ENCODE assay signal across 11 cellular contexts in the genomic region with DNA sequence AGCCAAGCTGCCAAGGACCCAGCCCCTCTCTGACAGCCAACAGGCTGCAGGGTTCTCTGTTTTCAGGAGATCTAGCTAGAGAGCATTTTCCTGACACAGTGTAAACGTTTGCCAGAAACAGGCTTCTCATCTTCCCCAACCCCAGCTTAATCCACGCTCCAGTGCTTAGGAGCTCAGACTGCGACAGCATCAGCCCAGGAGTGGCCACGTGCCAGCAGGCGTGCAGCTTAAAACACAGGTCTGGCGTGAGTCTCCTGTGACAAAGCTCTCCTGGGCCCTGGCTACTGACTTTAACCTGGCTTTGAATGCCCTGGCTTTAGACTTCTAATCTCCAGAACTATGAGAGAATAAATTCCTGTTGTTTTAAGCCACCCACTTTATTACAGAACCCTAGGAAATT.
DNase-seq lines count a peak whose midpoint lies in the region; ATAC-seq and TF ChIP-seq lines count a peak whose summit lies in the region.
"Had no signal": no experiment of that assay in that cellular context is flagged by ENCODE, and none has a peak within 500 bp of the region (broad histone marks: within the 10 kb centered on the region; RNA-seq: fewer than 3 reads in every experiment).

No MANE protein-coding gene starts in this region.

- no peaks in the 10 kb centered on the region; the same call in 1 of the 2 replicates for H4K20me1 ChIP-seq in IMR-90 (ENCODE audit: insufficient read depth, low read length)

- no peak for TF ChIP-seq POLR2A in IMR-90 (IDR thresholded peaks at IDR 0.05; ENCODE audit: low read depth, low read length)

- H3K4ac ChIP-seq in IMR-90 (ENCODE audit: low read depth, low read length): no peak overlapping the region

- no peak overlapping the region for H3K14ac ChIP-seq in IMR-90 (replicated peaks; ENCODE audit: low read depth, low read length)

- dilution Hi-C loops in IMR-90 (cut with HindIII; ENCODE audit: low sequenced_read_pairs, unreplicated experiment): no loop called here

- no peak overlapping the region for H3K18ac ChIP-seq in IMR-90 (ENCODE audit: low read depth, low read length)

- CTCF ChIA-PET in IMR-90 (lab: Yijun Ruan, JAX): no interaction called here

- no peak overlapping the region for H3K56ac ChIP-seq in IMR-90 (ENCODE audit: extremely low read depth, insufficient read depth, low read length)

- H2AK5ac ChIP-seq in IMR-90 (ENCODE audit: low read depth, low read length): no peak overlapping the region

- H4K5ac ChIP-seq in IMR-90 (ENCODE audit: low read depth, low read length): no peak overlapping the region

- no peak overlapping the region for H3K4me2 ChIP-seq in IMR-90 (ENCODE audit: low read depth, low read length)

- H3K9me1 ChIP-seq in IMR-90 (ENCODE audit: insufficient read depth, low read length): no peaks in the 10 kb centered on the region

- intact Hi-C loops in IMR-90 (cut with micrococcal nuclease): no loop called here

- H3K4me1 ChIP-seq in IMR-90 (ENCODE audit: control insufficient read depth, insufficient read depth, low read length): no peaks in the 10 kb centered on the region

- no peak overlapping the region for H3K23ac ChIP-seq in IMR-90 (ENCODE audit: low read depth, low read length)

- H3K9ac ChIP-seq in IMR-90 (ENCODE audit: low read depth, low read length): no peak overlapping the region

- H3K9me3 ChIP-seq in IMR-90 (ENCODE audit: control insufficient read depth, insufficient read depth, low read length): no peaks in the 10 kb centered on the region

- no peak overlapping the region for H4K91ac ChIP-seq in IMR-90 (ENCODE audit: insufficient read depth, low read depth, low read length)

- DNase-seq in IMR-90 (no peak), NCI-H2171 (lab: John Stamatoyannopoulos, UW) (peak; percentile 74), renal cortical epithelial cell (ENCODE audit: low read depth) (peak; percentile 75), inferior parietal cortex (ENCODE audit: extremely low spot score) (no peak)
- DNase-seq: activated gamma-delta T cell treated with Interleukin-2 at 50 U/mL for 16 hours; HCEC 1CT; stimulated activated CD4-positive, alpha-beta T cell treated with anti-CD3 and anti-CD28 coated beads, Interleukin-2, amount 100 ng/mL, for 24 hours; stimulated activated naive B cell treated with anti-CD40 and anti-IgM and Interleukin-4, amounts not matched to agents 10 μg/mL and 1 μg/mL and 100 μg/mL, for 72 hours had no signal

- WGBS in IMR-90 (ENCODE audit: extremely low coverage in 2 of 2, insufficient read length in 1 of 2), 2 experiments: 0% methylated on average over 1 of the region's 6 CpGs; no CpG with 5 or more reads in 1 of the 2 experiments

- H3K79me1 ChIP-seq in IMR-90 (ENCODE audit: low read depth in 1 of 2, low read length in 2 of 2): no peaks in the 10 kb centered on the region; a peak in 1 of 4 replicates

- no peak overlapping the region for H2BK20ac ChIP-seq in IMR-90 (ENCODE audit: low read depth, low read length)

- H2AFZ ChIP-seq in IMR-90 (replicated peaks; ENCODE audit: low read length, poor library complexity): no peak overlapping the region

- H2AK9ac ChIP-seq in IMR-90 (replicated peaks; ENCODE audit: low read depth, low read length, poor library complexity): no peak overlapping the region

- H2BK15ac ChIP-seq in IMR-90 (ENCODE audit: low read depth, low read length): no peak overlapping the region

- BruUV-seq in IMR-90 (replicated peaks; lab: Mats Ljungman, UMichigan): no TSS peak

- in situ Hi-C loops in IMR-90 (cut with MboI; ENCODE audit: low sequenced_read_pairs): no loop called here

- POLR2A ChIA-PET in IMR-90 (lab: Charles Lee; ENCODE audit: unreplicated experiment): no interaction called here

- no peak overlapping the region for H2BK120ac ChIP-seq in IMR-90 (ENCODE audit: low read depth, low read length)

- ATAC-seq in IMR-90 (ENCODE audit: low read depth) (peak; percentile 17; the same call in 1 of the 2 replicates), esophagus mucosa (peak; percentile 57), HG02970 (IDR thresholded peaks at IDR 0.05; ENCODE audit: low FRiP score, unreplicated experiment) (no peak), GM18909 (IDR thresholded peaks at IDR 0.05; ENCODE audit: poor library complexity, unreplicated experiment) (no peak)
- ATAC-seq: stimulated activated naive B cell treated with anti-CD40 and anti-IgM and Interleukin-4, amounts not matched to agents 10 μg/mL and 1 μg/mL and 100 μg/mL, for 72 hours had no signal

- no peak overlapping the region for H2BK5ac ChIP-seq in IMR-90 (ENCODE audit: low read depth, low read length, poor library complexity, severe bottlenecking)

- no peak overlapping the region for H3K4me3 ChIP-seq in IMR-90 (ENCODE audit: insufficient read depth, low read depth, low read length)

- H4K8ac ChIP-seq in IMR-90 (ENCODE audit: low read depth in 2 of 2, low read length in 2 of 2): no peak overlapping the region

- TF ChIP-seq CTCF in IMR-90 (conservative IDR thresholded peaks at IDR 0.05; ENCODE audit: low read depth, low read length): no peak

- no peak for TF ChIP-seq RAD21 in IMR-90 (IDR thresholded peaks at IDR 0.05; ENCODE audit: low read length)

- H3K36me3 ChIP-seq in IMR-90 (ENCODE audit: control insufficient read depth, insufficient read depth, low read length): no peaks in the 10 kb centered on the region

- no peak overlapping the region for H3K27ac ChIP-seq in IMR-90 (ENCODE audit: insufficient read depth, low read length)

- H3K27me3 ChIP-seq in IMR-90 (ENCODE audit: control insufficient read depth, insufficient read depth, low read length): peaks cover 10% of the 10 kb centered on the region

TF ChIP-seq in IMR-90, 13 proteins besides CTCF, POLR2A, EP300 and RAD21:
- TF ChIP-seq RCOR1 (IDR thresholded peaks at IDR 0.05; ENCODE audit: insufficient replicate concordance, low read length) (no peak), BHLHE40 (IDR thresholded peaks at IDR 0.05; ENCODE audit: low read depth, low read length) (no peak), NFE2L2 (IDR thresholded peaks at IDR 0.05; ENCODE audit: low read depth, low read length) (no peak), CHD1 (IDR thresholded peaks at IDR 0.05; ENCODE audit: low read depth, low read length) (no peak), RFX5 (IDR thresholded peaks at IDR 0.05; ENCODE audit: low read depth, low read length) (no peak), SMC3 (IDR thresholded peaks at IDR 0.05; ENCODE audit: low read depth, low read length) (no peak), CEBPB (IDR thresholded peaks at IDR 0.05; ENCODE audit: low read depth, low read length) (no peak), MAZ (IDR thresholded peaks at IDR 0.05; ENCODE audit: borderline replicate concordance, low read depth, low read length) (no peak)
- TF ChIP-seq, protein P1, sequence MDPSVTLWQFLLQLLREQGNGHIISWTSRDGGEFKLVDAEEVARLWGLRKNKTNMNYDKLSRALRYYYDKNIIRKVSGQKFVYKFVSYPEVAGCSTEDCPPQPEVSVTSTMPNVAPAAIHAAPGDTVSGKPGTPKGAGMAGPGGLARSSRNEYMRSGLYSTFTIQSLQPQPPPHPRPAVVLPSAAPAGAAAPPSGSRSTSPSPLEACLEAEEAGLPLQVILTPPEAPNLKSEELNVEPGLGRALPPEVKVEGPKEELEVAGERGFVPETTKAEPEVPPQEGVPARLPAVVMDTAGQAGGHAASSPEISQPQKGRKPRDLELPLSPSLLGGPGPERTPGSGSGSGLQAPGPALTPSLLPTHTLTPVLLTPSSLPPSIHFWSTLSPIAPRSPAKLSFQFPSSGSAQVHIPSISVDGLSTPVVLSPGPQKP (IDR thresholded peaks at IDR 0.05; ENCODE audit: borderline replicate concordance, low read depth, low read length): no peak

Comparison
In these comparisons a context has a peak if more than half of its experiments do, and no peak if none do; other contexts are left out.
1. ATAC-seq: peak in IMR-90 (single experiment) and esophagus mucosa (single experiment); none in HG02970 (single experiment) and GM18909 (single experiment).
2. DNase-seq: peak in NCI-H2171 (single experiment) and renal cortical epithelial cell (single experiment); none in IMR-90 (single experiment) and inferior parietal cortex (single experiment).